Comparison of ENCODE assay signal across 9 cellular contexts in genomic region chr14:88013750-88014349, GRCh38. TPM values are rescaled to one million over a fixed set of nuclear protein-coding genes. Genes with fewer than 3 reads are reported as not detected.
DNase-seq lines count a peak whose midpoint lies in the region; ATAC-seq and TF ChIP-seq lines count a peak whose summit lies in the region.
"Had no signal": no experiment of that assay in that cellular context is flagged by ENCODE, and none has a peak within 500 bp of the region (broad histone marks: within the 10 kb centered on the region; RNA-seq: fewer than 3 reads in every experiment).

No MANE protein-coding gene starts in this region.

- intact Hi-C loops in activated B cell treated with CpG ODN at 0.5 μM for 24 hours (cut with micrococcal nuclease): loop anchor here (1.0 to 5.0 kb wide), 5 partner anchors 69 to 548 kb away; partner anchors contain the start of gene ZC3H14
- intact Hi-C loops in vagina (cut with DNase I): no loop called here

- H3K36me3 ChIP-seq in vagina: no peaks in the 10 kb centered on the region

- H3K9me3 Mint-ChIP-seq in activated B cell treated with CpG ODN at 0.5 μM for 24 hours: no peaks in the 10 kb centered on the region
- no peaks in the 10 kb centered on the region for H3K9me3 Mint-ChIP-seq in natural killer cell treated with Interleukin-12 subunit alpha and Interleukin-12 subunit beta and Interleukin-15 and Interleukin-18, amount 100 ng/mL, for 72 hours

- peak; percentile 39 for TF ChIP-seq CTCF in activated B cell treated with CpG ODN at 0.5 μM for 24 hours (IDR thresholded peaks at IDR 0.05)
- TF ChIP-seq CTCF in vagina (IDR thresholded peaks at IDR 0.05): peak; percentile 26 to 58 (median 57)

- H3K27ac ChIP-seq in vagina: no peak overlapping the region

- peak; percentile 22 for DNase-seq in DMS 273 treated with DMSO at 0.1 percent for 48 hours (lab: John Stamatoyannopoulos, UW)
- peak; percentile 64 for DNase-seq in NCI-H2227 (lab: John Stamatoyannopoulos, UW; ENCODE audit: unreplicated experiment)
- no peak for DNase-seq in activated B cell treated with CpG ODN at 0.5 μM for 24 hours
- peak; percentile 68 for DNase-seq in fibroblast of gingiva (ENCODE audit: low read depth)
- DNase-seq in natural killer cell treated with Interleukin-12 subunit alpha and Interleukin-12 subunit beta and Interleukin-15 and Interleukin-18, amount 100 ng/mL, for 72 hours (ENCODE audit: low spot score): peak; percentile 70
- DNase-seq in vagina (ENCODE audit: extremely low spot score in 2 of 2): no peak

- CTCF ChIA-PET in activated B cell treated with CpG ODN at 0.5 μM for 24 hours (lab: Charles Lee): interaction anchor here (0.7 to 5.0 kb wide), 11 partner anchors 9 to 654 kb away, joined by 3 to 35 read pairs (median 5); partner anchors contain the start of gene GPR65

- H3K4me1 ChIP-seq in vagina: no peaks in the 10 kb centered on the region

- H3K4me3 Mint-ChIP-seq in activated B cell treated with CpG ODN at 0.5 μM for 24 hours: no peak overlapping the region
- H3K4me3 Mint-ChIP-seq in natural killer cell treated with Interleukin-12 subunit alpha and Interleukin-12 subunit beta and Interleukin-15 and Interleukin-18, amount 100 ng/mL, for 72 hours: peak overlapping the region; percentile 72

- POLR2A ChIA-PET in activated B cell treated with CpG ODN at 0.5 μM for 24 hours (lab: Charles Lee): interaction anchor here (1.2 kb wide), 1 partner anchor 21 kb away, joined by 5 read pairs; the partner anchor contains the start of gene GALC

- peak; percentile 97 for ATAC-seq in GM19395 (IDR thresholded peaks at IDR 0.05; ENCODE audit: unreplicated experiment)
- peak; percentile 95 for ATAC-seq in HG03280 (IDR thresholded peaks at IDR 0.05; ENCODE audit: unreplicated experiment)
- ATAC-seq in activated B cell treated with CpG ODN at 0.5 μM for 24 hours (ENCODE audit: low read depth): peak; percentile 83
- ATAC-seq in natural killer cell treated with Interleukin-12 subunit alpha and Interleukin-12 subunit beta and Interleukin-15 and Interleukin-18, amount 100 ng/mL, for 72 hours: peak; percentile 82 to 83

- no peaks in the 10 kb centered on the region for H3K27me3 ChIP-seq in vagina

- H3K9me3 ChIP-seq in vagina: no peaks in the 10 kb centered on the region

- H3K27me3 Mint-ChIP-seq in activated B cell treated with CpG ODN at 0.5 μM for 24 hours: no peaks in the 10 kb centered on the region
- H3K27me3 Mint-ChIP-seq in natural killer cell treated with Interleukin-12 subunit alpha and Interleukin-12 subunit beta and Interleukin-15 and Interleukin-18, amount 100 ng/mL, for 72 hours: no peaks in the 10 kb centered on the region

- H3K4me3 ChIP-seq in vagina: no peak overlapping the region

- H3K36me3 Mint-ChIP-seq in activated B cell treated with CpG ODN at 0.5 μM for 24 hours (ENCODE audit: low read depth): peaks cover 62% of the 10 kb centered on the region
- peaks cover 63% of the 10 kb centered on the region for H3K36me3 Mint-ChIP-seq in natural killer cell treated with Interleukin-12 subunit alpha and Interleukin-12 subunit beta and Interleukin-15 and Interleukin-18, amount 100 ng/mL, for 72 hours

- TF ChIP-seq POLR2A in vagina (IDR thresholded peaks at IDR 0.05): no peak

- peaks cover 42% of the 10 kb centered on the region for H3K4me1 Mint-ChIP-seq in activated B cell treated with CpG ODN at 0.5 μM for 24 hours
- peaks cover 64 to 75% of the 10 kb centered on the region in 2 donors for H3K4me1 Mint-ChIP-seq in natural killer cell treated with Interleukin-12 subunit alpha and Interleukin-12 subunit beta and Interleukin-15 and Interleukin-18, amount 100 ng/mL, for 72 hours (ENCODE audit: low read depth in 2 of 2)

- peak overlapping the region; percentile 2 for H3K27ac Mint-ChIP-seq in activated B cell treated with CpG ODN at 0.5 μM for 24 hours
- H3K27ac Mint-ChIP-seq in natural killer cell treated with Interleukin-12 subunit alpha and Interleukin-12 subunit beta and Interleukin-15 and Interleukin-18, amount 100 ng/mL, for 72 hours: peak overlapping the region; percentile 96 to 97
- H3K27ac Mint-ChIP-seq: activated naive CD4-positive, alpha-beta T cell treated with anti-CD3 and anti-CD28 coated beads, Interleukin-2, amount 50 U/mL, for 72 hours had no signal

RNA-seq across cellular contexts. Expression of gene GPR65, which starts 8.9 kb away (rescaled TPM):
- total RNA-seq in activated B cell treated with CpG ODN at 0.5 μM for 24 hours (13.7 and 14.7 TPM in 2 replicates), vagina (1.2 TPM)
- total RNA-seq in natural killer cell treated with Interleukin-12 subunit alpha and Interleukin-12 subunit beta and Interleukin-15 and Interleukin-18, amount 100 ng/mL, for 72 hours: 10 to 100 TPM; 20.4 to 35.0 TPM

RNA-seq across cellular contexts. Expression of gene GALC, which starts 20.9 kb away (rescaled TPM):
- total RNA-seq in activated B cell treated with CpG ODN at 0.5 μM for 24 hours (8.3 and 9.7 TPM in 2 replicates), vagina (18.7 TPM)
- total RNA-seq in natural killer cell treated with Interleukin-12 subunit alpha and Interleukin-12 subunit beta and Interleukin-15 and Interleukin-18, amount 100 ng/mL, for 72 hours: 10 to 100 TPM; 25.1 to 27.0 TPM

Comparison
In these comparisons a context has a peak if more than half of its experiments do, and no peak if none do; other contexts are left out.
1. DNase-seq: peak in DMS 273 treated with DMSO at 0.1 percent for 48 hours (single experiment), NCI-H2227 (single experiment), fibroblast of gingiva (single experiment) and natural killer cell treated with Interleukin-12 subunit alpha and Interleukin-12 subunit beta and Interleukin-15 and Interleukin-18, amount 100 ng/mL, for 72 hours (single experiment); none in activated B cell treated with CpG ODN at 0.5 μM for 24 hours (single experiment) and vagina (0 of 2).
2. Peak in every context shown above with its lines, with median percentiles within 50 percentile points of each other: ATAC-seq.